ENCODE assay signal across 3 cellular contexts in genomic region chr14:29273513-29273912, GRCh38.
TF ChIP-seq lines count a peak whose summit lies in the region.

No MANE protein-coding gene starts in this region.

TF ChIP-seq in SK-N-SH, 30 proteins besides CTCF, POLR2A, EP300 and RAD21 (continued from another document):
- TF ChIP-seq ZBTB33 (IDR thresholded peaks at IDR 0.05; ENCODE audit: borderline replicate concordance, low read depth) = no peak

TF ChIP-seq in SK-N-SH treated with all-trans-retinoic acid at 6 μM for 48 hours, 23 proteins besides CTCF, POLR2A, EP300 and RAD21 (continued from another document):
- no peak for TF ChIP-seq ESRRG (CRISPR knock-in tag; IDR thresholded peaks at IDR 0.05)
- TF ChIP-seq TCF4 (CRISPR knock-in tag; IDR thresholded peaks at IDR 0.05; ENCODE audit: borderline replicate concordance) = no peak
- no peak for TF ChIP-seq CSDC2 (CRISPR knock-in tag; IDR thresholded peaks at IDR 0.05)
- TF ChIP-seq GLIS3 (CRISPR knock-in tag; IDR thresholded peaks at IDR 0.05) = no peak
- TF ChIP-seq, protein P1, sequence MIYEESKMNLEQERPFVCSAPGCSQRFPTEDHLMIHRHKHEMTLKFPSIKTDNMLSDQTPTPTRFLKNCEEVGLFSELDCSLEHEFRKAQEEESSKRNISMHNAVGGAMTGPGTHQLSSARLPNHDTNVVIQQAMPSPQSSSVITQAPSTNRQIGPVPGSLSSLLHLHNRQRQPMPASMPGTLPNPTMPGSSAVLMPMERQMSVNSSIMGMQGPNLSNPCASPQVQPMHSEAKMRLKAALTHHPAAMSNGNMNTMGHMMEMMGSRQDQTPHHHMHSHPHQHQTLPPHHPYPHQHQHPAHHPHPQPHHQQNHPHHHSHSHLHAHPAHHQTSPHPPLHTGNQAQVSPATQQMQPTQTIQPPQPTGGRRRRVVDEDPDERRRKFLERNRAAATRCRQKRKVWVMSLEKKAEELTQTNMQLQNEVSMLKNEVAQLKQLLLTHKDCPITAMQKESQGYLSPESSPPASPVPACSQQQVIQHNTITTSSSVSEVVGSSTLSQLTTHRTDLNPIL (CRISPR knock-in tag; IDR thresholded peaks at IDR 0.05; ENCODE audit: low read depth) = no peak
- TF ChIP-seq, protein P2, sequence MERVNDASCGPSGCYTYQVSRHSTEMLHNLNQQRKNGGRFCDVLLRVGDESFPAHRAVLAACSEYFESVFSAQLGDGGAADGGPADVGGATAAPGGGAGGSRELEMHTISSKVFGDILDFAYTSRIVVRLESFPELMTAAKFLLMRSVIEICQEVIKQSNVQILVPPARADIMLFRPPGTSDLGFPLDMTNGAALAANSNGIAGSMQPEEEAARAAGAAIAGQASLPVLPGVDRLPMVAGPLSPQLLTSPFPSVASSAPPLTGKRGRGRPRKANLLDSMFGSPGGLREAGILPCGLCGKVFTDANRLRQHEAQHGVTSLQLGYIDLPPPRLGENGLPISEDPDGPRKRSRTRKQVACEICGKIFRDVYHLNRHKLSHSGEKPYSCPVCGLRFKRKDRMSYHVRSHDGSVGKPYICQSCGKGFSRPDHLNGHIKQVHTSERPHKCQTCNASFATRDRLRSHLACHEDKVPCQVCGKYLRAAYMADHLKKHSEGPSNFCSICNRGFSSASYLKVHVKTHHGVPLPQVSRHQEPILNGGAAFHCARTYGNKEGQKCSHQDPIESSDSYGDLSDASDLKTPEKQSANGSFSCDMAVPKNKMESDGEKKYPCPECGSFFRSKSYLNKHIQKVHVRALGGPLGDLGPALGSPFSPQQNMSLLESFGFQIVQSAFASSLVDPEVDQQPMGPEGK (CRISPR knock-in tag; IDR thresholded peaks at IDR 0.05; ENCODE audit: borderline replicate concordance) = no peak
- TF ChIP-seq ZFP3 (CRISPR knock-in tag; IDR thresholded peaks at IDR 0.05) = no peak
- no peak for TF ChIP-seq PPARA (CRISPR knock-in tag; IDR thresholded peaks at IDR 0.05; ENCODE audit: borderline replicate concordance)
- no peak for TF ChIP-seq TOX (CRISPR knock-in tag; IDR thresholded peaks at IDR 0.05; ENCODE audit: borderline replicate concordance)
TF ChIP-seq in SK-N-SH treated with all-trans-retinoic acid at 6 μM for 48 hours: peak in this region for 0.

TF ChIP-seq in WTC11, 78 proteins besides CTCF, POLR2A, EP300 and RAD21 (continued from another document):
- TF ChIP-seq, protein P3, sequence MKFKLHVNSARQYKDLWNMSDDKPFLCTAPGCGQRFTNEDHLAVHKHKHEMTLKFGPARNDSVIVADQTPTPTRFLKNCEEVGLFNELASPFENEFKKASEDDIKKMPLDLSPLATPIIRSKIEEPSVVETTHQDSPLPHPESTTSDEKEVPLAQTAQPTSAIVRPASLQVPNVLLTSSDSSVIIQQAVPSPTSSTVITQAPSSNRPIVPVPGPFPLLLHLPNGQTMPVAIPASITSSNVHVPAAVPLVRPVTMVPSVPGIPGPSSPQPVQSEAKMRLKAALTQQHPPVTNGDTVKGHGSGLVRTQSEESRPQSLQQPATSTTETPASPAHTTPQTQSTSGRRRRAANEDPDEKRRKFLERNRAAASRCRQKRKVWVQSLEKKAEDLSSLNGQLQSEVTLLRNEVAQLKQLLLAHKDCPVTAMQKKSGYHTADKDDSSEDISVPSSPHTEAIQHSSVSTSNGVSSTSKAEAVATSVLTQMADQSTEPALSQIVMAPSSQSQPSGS (CRISPR knock-in tag; IDR thresholded peaks at IDR 0.05; ENCODE audit: borderline replicate concordance, low read depth) = no peak
- TF ChIP-seq CDX4 (CRISPR knock-in tag; IDR thresholded peaks at IDR 0.05; ENCODE audit: borderline replicate concordance) = no peak
- TF ChIP-seq CREB1 (CRISPR knock-in tag; IDR thresholded peaks at IDR 0.05) = no peak
- no peak for TF ChIP-seq ZNF671 (CRISPR knock-in tag; IDR thresholded peaks at IDR 0.05)
